Comparison of ENCODE assay signal across 9 cellular contexts in the genomic region with DNA sequence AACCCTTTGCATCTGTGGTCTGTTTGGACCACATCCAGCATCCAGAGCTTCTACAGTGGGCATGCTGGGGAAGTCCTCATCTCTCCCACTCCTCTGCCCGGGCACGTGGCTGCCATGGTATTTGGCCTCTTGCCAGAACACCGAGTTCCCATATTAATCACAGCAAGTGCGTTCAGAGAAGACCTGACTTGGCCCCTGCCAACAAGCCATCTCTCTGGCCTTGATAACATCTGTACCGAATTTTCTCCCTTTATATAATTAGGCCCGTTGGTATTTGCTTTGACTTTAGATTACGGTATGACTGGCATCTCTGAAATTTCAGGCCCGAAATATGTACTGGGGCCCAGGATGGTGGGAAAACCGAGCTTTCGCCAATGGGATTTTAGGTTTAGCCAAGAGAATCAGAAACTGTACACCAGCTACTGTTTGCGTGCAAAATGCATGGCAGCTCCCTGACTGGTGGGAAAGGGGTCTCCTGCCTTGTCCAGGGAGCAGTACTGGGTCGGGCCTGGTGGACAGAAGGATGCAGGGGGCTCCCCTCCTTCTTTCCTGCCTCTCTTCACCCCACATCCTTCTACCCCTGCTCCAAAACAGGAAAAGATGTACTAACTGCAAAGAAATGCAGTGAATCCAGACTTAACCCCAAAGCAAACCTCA.
DNase-seq lines count a peak whose midpoint lies in the region; ATAC-seq and TF ChIP-seq lines count a peak whose summit lies in the region.
"Had no signal": no experiment of that assay in that cellular context is flagged by ENCODE, and none has a peak within 500 bp of the region (broad histone marks: within the 10 kb centered on the region; RNA-seq: fewer than 3 reads in every experiment).

No MANE protein-coding gene starts in this region.

- no peaks in the 10 kb centered on the region for H3K9me3 ChIP-seq in CD4-positive, alpha-beta memory T cell (ENCODE audit: control insufficient read depth in 1 of 2, low read length in 2 of 2)

- peak overlapping the region; percentile 87 to 98 (median 94) for H3K27ac Mint-ChIP-seq in CD4-positive, alpha-beta memory T cell
- H3K27ac Mint-ChIP-seq in neural crest cell (ENCODE audit: unreplicated experiment), result peak overlapping the region; percentile 51
- H3K27ac Mint-ChIP-seq in activated naive CD4-positive, alpha-beta T cell treated with anti-CD3 and anti-CD28 coated beads, Interleukin-2, amount 10 ng/mL, durations not matched to agents 7 days and 5 days, result no peak overlapping the region
- H3K27ac Mint-ChIP-seq: naive B cell had no signal

- CTCF ChIA-PET in CD4-positive, alpha-beta memory T cell (lab: Charles Lee; ENCODE audit: partially characterized antibody), result interaction anchor here (1.0 to 6.2 kb wide), 7 partner anchors 11 to 148 kb away, joined by 3 to 54 read pairs (median 5); no protein-coding TSS in a partner anchor
- CTCF ChIA-PET in activated naive CD4-positive, alpha-beta T cell treated with anti-CD3 and anti-CD28 coated beads, Interleukin-2, amount 10 ng/mL, durations not matched to agents 7 days and 5 days (lab: Charles Lee), result interaction anchor here (1.0 to 6.1 kb wide), 7 partner anchors 23 to 153 kb away, joined by 3 to 49 read pairs (median 5); no protein-coding TSS in a partner anchor

- H3K4me1 Mint-ChIP-seq in CD4-positive, alpha-beta memory T cell, result peaks cover 48 to 67% (median 57%) of the 10 kb centered on the region in 4 donors
- H3K4me1 Mint-ChIP-seq in neural crest cell, result peaks cover 11% of the 10 kb centered on the region
- peaks cover 44% of the 10 kb centered on the region for H3K4me1 Mint-ChIP-seq in activated naive CD4-positive, alpha-beta T cell treated with anti-CD3 and anti-CD28 coated beads, Interleukin-2, amount 10 ng/mL, durations not matched to agents 7 days and 5 days
- H3K4me1 Mint-ChIP-seq: naive B cell had no signal

- no peaks in the 10 kb centered on the region for H3K36me3 ChIP-seq in CD4-positive, alpha-beta memory T cell (ENCODE audit: insufficient read depth, low read length)

- no peaks in the 10 kb centered on the region for H3K27me3 ChIP-seq in CD4-positive, alpha-beta memory T cell (ENCODE audit: insufficient read depth, low read length)
- no peaks in the 10 kb centered on the region for H3K27me3 ChIP-seq in dorsolateral prefrontal cortex

- peaks cover 15 to 17% of the 10 kb centered on the region in 2 donors for H3K36me3 Mint-ChIP-seq in CD4-positive, alpha-beta memory T cell
- H3K36me3 Mint-ChIP-seq in neural crest cell (ENCODE audit: low read depth), result no peaks in the 10 kb centered on the region
- peaks cover 11% of the 10 kb centered on the region for H3K36me3 Mint-ChIP-seq in activated naive CD4-positive, alpha-beta T cell treated with anti-CD3 and anti-CD28 coated beads, Interleukin-2, amount 10 ng/mL, durations not matched to agents 7 days and 5 days
- H3K36me3 Mint-ChIP-seq: naive B cell had no signal

- TF ChIP-seq CTCF in dorsolateral prefrontal cortex (IDR thresholded peaks at IDR 0.05 in 54 of 56, conservative IDR thresholded peaks at IDR 0.05 in 2 of 56; ENCODE audit: low read depth in 1 of 56, partially characterized antibody in 56 of 56) (no peak), neural crest cell (conservative IDR thresholded peaks at IDR 0.05) (no peak)

- H3K27ac ChIP-seq in CD4-positive, alpha-beta memory T cell (ENCODE audit: low read depth, low read length), result peak overlapping the region; percentile 52
- H3K27ac ChIP-seq in dorsolateral prefrontal cortex, result peak overlapping the region in 51 of 59 donors; percentile 9 to 92 (median 61)

- no peak for ATAC-seq in left lobe of liver
- ATAC-seq in HG02870 (IDR thresholded peaks at IDR 0.05; ENCODE audit: unreplicated experiment), result no peak
- no peak for ATAC-seq in left colon

- no peaks in the 10 kb centered on the region for H3K27me3 Mint-ChIP-seq in CD4-positive, alpha-beta memory T cell
- H3K27me3 Mint-ChIP-seq in neural crest cell (ENCODE audit: low read depth), result no peaks in the 10 kb centered on the region
- no peaks in the 10 kb centered on the region for H3K27me3 Mint-ChIP-seq in activated naive CD4-positive, alpha-beta T cell treated with anti-CD3 and anti-CD28 coated beads, Interleukin-2, amount 10 ng/mL, durations not matched to agents 7 days and 5 days

- intact Hi-C loops in CD4-positive, alpha-beta memory T cell (cut with micrococcal nuclease), result no loop called here
- intact Hi-C loops in dorsolateral prefrontal cortex (cut with DNase I), result no loop called here
- intact Hi-C loops in left colon (cut with DNase I, micrococcal nuclease), result no loop called here

- no peak for DNase-seq in CD4-positive, alpha-beta memory T cell
- DNase-seq in NCI-H1105 (lab: John Stamatoyannopoulos, UW), result peak; percentile 91
- DNase-seq in dorsolateral prefrontal cortex, result no peak
- no peak for DNase-seq in neural crest cell (ENCODE audit: low read depth, low spot score)
- no peak for DNase-seq in left lobe of liver (ENCODE audit: low spot score)
- DNase-seq in left colon, result no peak
- DNase-seq in activated naive CD4-positive, alpha-beta T cell treated with anti-CD3 and anti-CD28 coated beads, Interleukin-2, amount 10 ng/mL, durations not matched to agents 7 days and 5 days, result no peak
- DNase-seq: naive B cell had no signal

- no peaks in the 10 kb centered on the region for H3K9me3 Mint-ChIP-seq in CD4-positive, alpha-beta memory T cell
- peaks cover 3% of the 10 kb centered on the region for H3K9me3 Mint-ChIP-seq in neural crest cell
- no peaks in the 10 kb centered on the region for H3K9me3 Mint-ChIP-seq in activated naive CD4-positive, alpha-beta T cell treated with anti-CD3 and anti-CD28 coated beads, Interleukin-2, amount 10 ng/mL, durations not matched to agents 7 days and 5 days

- POLR2A ChIA-PET in CD4-positive, alpha-beta memory T cell (lab: Charles Lee; ENCODE audit: partially characterized antibody), result interaction anchor here (1.3 to 17.9 kb wide), 4 partner anchors 8 to 36 kb away, joined by 6 to 251 read pairs (median 19); no protein-coding TSS in a partner anchor

- H3K4me1 ChIP-seq in CD4-positive, alpha-beta memory T cell (ENCODE audit: insufficient read depth, low read length), result peaks cover 58% of the 10 kb centered on the region

- peak overlapping the region in 4 of 8 donors; percentile 9 to 93 (median 66) for H3K4me3 Mint-ChIP-seq in CD4-positive, alpha-beta memory T cell
- no peak overlapping the region for H3K4me3 Mint-ChIP-seq in neural crest cell
- H3K4me3 Mint-ChIP-seq in activated naive CD4-positive, alpha-beta T cell treated with anti-CD3 and anti-CD28 coated beads, Interleukin-2, amount 10 ng/mL, durations not matched to agents 7 days and 5 days, result no peak overlapping the region
- H3K4me3 Mint-ChIP-seq: naive B cell had no signal

- no peak overlapping the region for H3K4me3 ChIP-seq in CD4-positive, alpha-beta memory T cell (ENCODE audit: low read length in 2 of 2)
- H3K4me3 ChIP-seq in dorsolateral prefrontal cortex, result no peak overlapping the region
